In the genomic region with DNA sequence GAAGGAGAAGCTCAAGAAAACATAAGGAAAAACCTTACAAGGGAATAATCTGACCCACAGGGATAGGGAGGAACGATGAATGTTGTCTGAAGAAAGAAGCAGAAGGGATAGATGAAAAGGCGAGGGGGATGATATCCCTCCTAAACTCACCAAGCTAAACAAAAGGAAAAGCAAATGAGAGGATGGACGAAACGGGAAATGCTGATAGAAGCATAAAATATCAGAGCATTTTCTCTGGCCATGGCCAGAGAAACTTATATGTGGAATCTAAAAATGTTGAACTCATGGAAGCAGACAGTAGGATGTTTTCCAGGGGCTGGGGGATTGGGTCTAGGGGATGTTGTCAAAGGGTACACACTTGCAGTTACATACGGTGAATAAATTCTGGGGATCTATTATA, we compare ENCODE assay signal across 27 cellular contexts.
"Had no signal": no experiment of that assay in that cellular context is flagged by ENCODE, and none has a peak within 500 bp of the region (broad histone marks: within the 10 kb centered on the region; RNA-seq: fewer than 3 reads in every experiment).

No MANE protein-coding gene starts in this region.

- ATAC-seq: gastrocnemius medialis; left cardiac atrium; mucosa of descending colon; natural killer cell treated with Interleukin-12 subunit alpha and Interleukin-12 subunit beta and Interleukin-15 and Interleukin-18, amount 100 ng/mL, for 72 hours; stimulated activated memory B cell treated with anti-CD40 and anti-IgM and Interleukin-4, amounts not matched to agents 10 μg/mL and 1 μg/mL and 100 μg/mL, for 72 hours; stimulated activated naive CD8-positive, alpha-beta T cell treated with anti-CD3 and anti-CD28 coated beads, Interleukin-15, Interleukin-2, amounts not matched to agents 100 U/mL and 50 U/mL, for 24 hours had no signal

- FAIRE-seq: islet of Langerhans, urothelium cell line had no signal

- DNase-seq: colonic mucosa; effector CD8-positive, alpha-beta T cell; endodermal cell; foreskin fibroblast; gastrocnemius medialis; head of caudate nucleus; left cardiac atrium; left lung; mesenchymal stem cell; mucosa of descending colon; naive B cell; sigmoid colon; spleen; stimulated activated CD4-positive, alpha-beta T cell treated with anti-CD3 and anti-CD28 coated beads, Interleukin-4, amount 100 ng/mL, for 4 hours; stimulated activated naive CD8-positive, alpha-beta T cell treated with anti-CD3 and anti-CD28 coated beads, Interleukin-15, Interleukin-2, amounts not matched to agents 100 U/mL and 50 U/mL, for 24 hours; substantia nigra; upper lobe of left lung had no signal

- H3K27me3 ChIP-seq: colonic mucosa, gastrocnemius medialis, left lung, neutrophil, right atrium auricular region, sigmoid colon, tibial nerve, upper lobe of left lung had no signal

- H3K27ac ChIP-seq: colonic mucosa, epithelial cell of prostate, gastrocnemius medialis, left lung, neutrophil, prostate gland, right atrium auricular region, sigmoid colon, spleen, thoracic aorta, tibial nerve, upper lobe of left lung had no signal

- H3K4me3 ChIP-seq: colonic mucosa, gastrocnemius medialis, left lung, mucosa of descending colon, prostate gland, right atrium auricular region, sigmoid colon, thoracic aorta, tibial nerve had no signal

- H3K36me3 ChIP-seq: colonic mucosa, gastrocnemius medialis, left lung, neutrophil, prostate gland, right atrium auricular region, sigmoid colon, spleen, thoracic aorta, tibial nerve, upper lobe of left lung had no signal

- H3K4me1 ChIP-seq: colonic mucosa, gastrocnemius medialis, left lung, prostate gland, right atrium auricular region, sigmoid colon, spleen, tibial nerve, upper lobe of left lung had no signal

- H3K9me3 ChIP-seq: colonic mucosa, gastrocnemius medialis, left lung, mucosa of descending colon, neutrophil, prostate gland, right atrium auricular region, sigmoid colon, spleen, thoracic aorta, tibial nerve, upper lobe of left lung had no signal
